ENCODE assay signal across 12 cellular contexts in genomic region chr12:94230357-94230905, GRCh38.
A peak's percentile ranks its signal among the peaks of the same experiment; 100 is the strongest.
DNase-seq lines count a peak whose midpoint lies in the region; ATAC-seq, FAIRE-seq and TF ChIP-seq lines count a peak whose summit lies in the region.
"Had no signal": no experiment of that assay in that cellular context is flagged by ENCODE, and none has a peak within 500 bp of the region (broad histone marks: within the 10 kb centered on the region; RNA-seq: fewer than 3 reads in every experiment).

No MANE protein-coding gene starts in this region.

- no peak overlapping the region for H3K9ac ChIP-seq in IMR-90 (ENCODE audit: low read depth, low read length)

- intact Hi-C loops in IMR-90 (cut with micrococcal nuclease): no loop called here
- intact Hi-C loops in lower lobe of right lung (cut with DNase I): no loop called here

- H3K36me3 ChIP-seq in IMR-90 (ENCODE audit: control insufficient read depth, insufficient read depth, low read length) (no peaks in the 10 kb centered on the region), lower lobe of right lung (peaks cover 6% of the 10 kb centered on the region)

- H2BK20ac ChIP-seq in IMR-90 (ENCODE audit: low read depth, low read length): no peak overlapping the region

- TF ChIP-seq POLR2A in GM12891 (IDR thresholded peaks at IDR 0.05; ENCODE audit: low read depth, low read length): no peak
- TF ChIP-seq POLR2A in IMR-90 (IDR thresholded peaks at IDR 0.05; ENCODE audit: low read depth, low read length): no peak

- H3K4me3 ChIP-seq in IMR-90 (ENCODE audit: insufficient read depth, low read depth, low read length): no peak overlapping the region
- H3K4me3 ChIP-seq in fibroblast of the aortic adventitia (ENCODE audit: low read depth, low read length): no peak overlapping the region
- no peak overlapping the region for H3K4me3 ChIP-seq in lower lobe of right lung

- H3K56ac ChIP-seq in IMR-90 (ENCODE audit: extremely low read depth, insufficient read depth, low read length): no peak overlapping the region

- H3K14ac ChIP-seq in IMR-90 (replicated peaks; ENCODE audit: low read depth, low read length): no peak overlapping the region

- peak; percentile 85 for FAIRE-seq in GM12891 (lab: Jason Lieb, UNC)
- FAIRE-seq: TTC549 had no signal

- 0% methylated on average over 1 of the region's 2 CpGs; no CpG with 5 or more reads in 1 of the 2 experiments for WGBS in IMR-90 (ENCODE audit: extremely low coverage in 2 of 2, insufficient read length in 1 of 2), 2 experiments

- no peaks in the 10 kb centered on the region for H4K20me1 ChIP-seq in IMR-90 (ENCODE audit: insufficient read depth, low read length)

- peaks cover 38% of the 10 kb centered on the region for H3K27me3 ChIP-seq in IMR-90 (ENCODE audit: control insufficient read depth, insufficient read depth, low read length)
- H3K27me3 ChIP-seq in lower lobe of right lung (ENCODE audit: low read depth): no peaks in the 10 kb centered on the region

- in situ Hi-C loops in IMR-90 (cut with MboI; ENCODE audit: low sequenced_read_pairs): no loop called here

- TF ChIP-seq RAD21 in IMR-90 (IDR thresholded peaks at IDR 0.05; ENCODE audit: low read length): no peak

- no peak overlapping the region for H2BK15ac ChIP-seq in IMR-90 (ENCODE audit: low read depth, low read length)

- no peak overlapping the region for H4K5ac ChIP-seq in IMR-90 (ENCODE audit: low read depth, low read length)

- no peak overlapping the region for H2AK9ac ChIP-seq in IMR-90 (replicated peaks; ENCODE audit: low read depth, low read length, poor library complexity)

- H3K4me1 ChIP-seq in IMR-90 (ENCODE audit: control insufficient read depth, insufficient read depth, low read length) (peaks cover 5% of the 10 kb centered on the region; the same call in 1 of the 2 replicates), lower lobe of right lung (no peaks in the 10 kb centered on the region)

- H3K18ac ChIP-seq in IMR-90 (ENCODE audit: low read depth, low read length): no peak overlapping the region

- peak; percentile 55 for ATAC-seq in GM19463 (IDR thresholded peaks at IDR 0.05; ENCODE audit: unreplicated experiment)
- peak; percentile 87 for ATAC-seq in IMR-90 (ENCODE audit: low read depth)
- ATAC-seq in lower lobe of right lung: no peak
- ATAC-seq: left colon had no signal

- no peak overlapping the region for H2AFZ ChIP-seq in IMR-90 (replicated peaks; ENCODE audit: low read length, poor library complexity)

- no peaks in the 10 kb centered on the region; the same call in 1 of the 2 replicates for H3K9me1 ChIP-seq in IMR-90 (ENCODE audit: insufficient read depth, low read length)

- H3K9me3 ChIP-seq in IMR-90 (ENCODE audit: control insufficient read depth, insufficient read depth, low read length): no peaks in the 10 kb centered on the region
- H3K9me3 ChIP-seq in lower lobe of right lung: no peaks in the 10 kb centered on the region

- no peak overlapping the region for H4K8ac ChIP-seq in IMR-90 (ENCODE audit: low read depth in 2 of 2, low read length in 2 of 2)

- no peak overlapping the region for H2AK5ac ChIP-seq in IMR-90 (ENCODE audit: low read depth, low read length)

- H3K27ac ChIP-seq in IMR-90 (ENCODE audit: insufficient read depth, low read length) (peak overlapping the region; percentile 10; the same call in 1 of the 2 replicates), lower lobe of right lung (no peak overlapping the region)

- DNase-seq in GM12891 (ENCODE audit: insufficient read length, low spot score) (no peak), IMR-90 (peak; percentile 19), fibroblast of the aortic adventitia (ENCODE audit: low read depth) (peak; percentile 3), NCI-H2196 (lab: John Stamatoyannopoulos, UW; ENCODE audit: unreplicated experiment) (no peak), lower lobe of right lung (no peak), UCSD-AML1 (lab: John Stamatoyannopoulos, UW; ENCODE audit: unreplicated experiment) (no peak)
- DNase-seq in stimulated activated CD4-positive, alpha-beta T cell treated with anti-CD3 and anti-CD28 coated beads, Interleukin-15, amount 100 ng/mL, for 24 hours: no peak
- DNase-seq: aorta, DMS 273 treated with DMSO at 0.1 percent for 48 hours, left colon had no signal

- no peak overlapping the region for H4K91ac ChIP-seq in IMR-90 (ENCODE audit: insufficient read depth, low read depth, low read length)

- H3K4me2 ChIP-seq in IMR-90 (ENCODE audit: low read depth, low read length): no peak overlapping the region

- CTCF ChIA-PET in IMR-90 (lab: Yijun Ruan, JAX): no interaction called here

- no peak overlapping the region for H3K23ac ChIP-seq in IMR-90 (ENCODE audit: low read depth, low read length)

- no TSS peak for BruUV-seq in IMR-90 (replicated peaks; lab: Mats Ljungman, UMichigan)

- TF ChIP-seq CTCF in IMR-90 (conservative IDR thresholded peaks at IDR 0.05; ENCODE audit: low read depth, low read length) (no peak), fibroblast of the aortic adventitia (IDR thresholded peaks at IDR 0.05; ENCODE audit: insufficient read depth, low read length) (no peak), lower lobe of right lung (IDR thresholded peaks at IDR 0.05) (no peak)

- H3K79me1 ChIP-seq in IMR-90 (ENCODE audit: low read depth in 1 of 2, low read length in 2 of 2): no peaks in the 10 kb centered on the region

- POLR2A ChIA-PET in IMR-90 (lab: Charles Lee; ENCODE audit: unreplicated experiment): no interaction called here

- dilution Hi-C loops in IMR-90 (cut with HindIII; ENCODE audit: low sequenced_read_pairs, unreplicated experiment): no loop called here

- no peak overlapping the region for H2BK5ac ChIP-seq in IMR-90 (ENCODE audit: low read depth, low read length, poor library complexity, severe bottlenecking)

- H3K4ac ChIP-seq in IMR-90 (ENCODE audit: low read depth, low read length): no peak overlapping the region; the same call in 1 of the 2 replicates

- no peak overlapping the region for H2BK120ac ChIP-seq in IMR-90 (ENCODE audit: low read depth, low read length)

TF ChIP-seq in GM12891, 5 proteins besides CTCF, POLR2A, EP300 and RAD21:
- TF ChIP-seq TAF1 (IDR thresholded peaks at IDR 0.05; ENCODE audit: low read depth, low read length) (no peak), POU2F2 (IDR thresholded peaks at IDR 0.05; ENCODE audit: low read depth, low read length) (no peak), POLR2AphosphoS5 (IDR thresholded peaks at IDR 0.05; ENCODE audit: low read depth, low read length) (no peak), SPI1 (IDR thresholded peaks at IDR 0.05; ENCODE audit: low read depth, low read length) (no peak), PAX5 (IDR thresholded peaks at IDR 0.05; ENCODE audit: insufficient read depth, low read length, severe bottlenecking) (no peak)

TF ChIP-seq in IMR-90, 13 proteins besides CTCF, POLR2A, EP300 and RAD21:
- no peak for TF ChIP-seq RFX5 (IDR thresholded peaks at IDR 0.05; ENCODE audit: low read depth, low read length)
- no peak for TF ChIP-seq USF2 (IDR thresholded peaks at IDR 0.05; ENCODE audit: low read depth, low read length)
- TF ChIP-seq NFE2L2 (IDR thresholded peaks at IDR 0.05; ENCODE audit: low read depth, low read length): no peak
- TF ChIP-seq MAFK (IDR thresholded peaks at IDR 0.05; ENCODE audit: low read depth, low read length): no peak
- TF ChIP-seq CHD1 (IDR thresholded peaks at IDR 0.05; ENCODE audit: low read depth, low read length): no peak
- no peak for TF ChIP-seq FOS (IDR thresholded peaks at IDR 0.05; ENCODE audit: low read depth, low read length)
- TF ChIP-seq SMC3 (IDR thresholded peaks at IDR 0.05; ENCODE audit: low read depth, low read length): no peak
- TF ChIP-seq RCOR1 (IDR thresholded peaks at IDR 0.05; ENCODE audit: insufficient replicate concordance, low read length): no peak
- TF ChIP-seq ELK1 (IDR thresholded peaks at IDR 0.05; ENCODE audit: borderline replicate concordance, low read depth, low read length): no peak
- TF ChIP-seq BHLHE40 (IDR thresholded peaks at IDR 0.05; ENCODE audit: low read depth, low read length): no peak
- TF ChIP-seq CEBPB (IDR thresholded peaks at IDR 0.05; ENCODE audit: low read depth, low read length): no peak
- TF ChIP-seq MAZ (IDR thresholded peaks at IDR 0.05; ENCODE audit: borderline replicate concordance, low read depth, low read length): no peak
- no peak for TF ChIP-seq MXI1 (IDR thresholded peaks at IDR 0.05; ENCODE audit: borderline replicate concordance, low read depth, low read length)
TF ChIP-seq in IMR-90: peak in this region for 0.

Comparison
In these comparisons a context has a peak if more than half of its experiments do, and no peak if none do; other contexts are left out.
1. DNase-seq: peak in IMR-90 (single experiment) and fibroblast of the aortic adventitia (single experiment); none in GM12891 (single experiment), NCI-H2196 (single experiment), lower lobe of right lung (single experiment), UCSD-AML1 (single experiment) and stimulated activated CD4-positive, alpha-beta T cell treated with anti-CD3 and anti-CD28 coated beads, Interleukin-15, amount 100 ng/mL, for 24 hours (single experiment).
2. ATAC-seq: peak in GM19463 (single experiment) and IMR-90 (single experiment); none in lower lobe of right lung (0 of 2).